21 cellular contexts compared by ENCODE assay signal in genomic region chr1:55311979-55312378, GRCh38.
A peak's percentile ranks its signal among the peaks of the same experiment; 100 is the strongest.
DNase-seq lines count a peak whose midpoint lies in the region; ATAC-seq, FAIRE-seq and TF ChIP-seq lines count a peak whose summit lies in the region.
"Had no signal": no experiment of that assay in that cellular context is flagged by ENCODE, and none has a peak within 500 bp of the region (broad histone marks: within the 10 kb centered on the region; RNA-seq: fewer than 3 reads in every experiment).

No MANE protein-coding gene starts in this region.

- no peaks in the 10 kb centered on the region for H3K79me2 ChIP-seq in fibroblast of lung (ENCODE audit: control insufficient read depth, insufficient read depth, low read length)

- ATAC-seq in RWPE2 (ENCODE audit: low read depth): no peak
- ATAC-seq in GM18502 (IDR thresholded peaks at IDR 0.05; ENCODE audit: poor library complexity, unreplicated experiment): no peak
- ATAC-seq: CD8-positive, alpha-beta T cell; K562 had no signal

- no peak for FAIRE-seq in frontal cortex (lab: Jason Lieb, UNC)
- FAIRE-seq: A204.1, D721Med, GM18507, H1, K562 had no signal

- no peaks in the 10 kb centered on the region for H3K9me3 Mint-ChIP-seq in osteocyte (ENCODE audit: unreplicated experiment)
- H3K9me3 Mint-ChIP-seq: CD14-positive monocyte; CD8-positive, alpha-beta T cell had no signal

- peak overlapping the region; percentile 35 for H3K27ac Mint-ChIP-seq in osteocyte (ENCODE audit: unreplicated experiment)
- H3K27ac Mint-ChIP-seq: CD14-positive monocyte; CD8-positive, alpha-beta T cell had no signal

- H4K20me1 ChIP-seq in fibroblast of lung (ENCODE audit: control insufficient read depth, extremely low read depth, insufficient read depth, low read length): no peaks in the 10 kb centered on the region

- H3K36me3 Mint-ChIP-seq in osteocyte (ENCODE audit: unreplicated experiment): no peaks in the 10 kb centered on the region
- H3K36me3 Mint-ChIP-seq: CD14-positive monocyte; CD8-positive, alpha-beta T cell had no signal

- intact Hi-C loops in ascending aorta (cut with DNase I): no loop called here

- H3K36me3 ChIP-seq in RWPE2 (ENCODE audit: low read depth) (no peaks in the 10 kb centered on the region), fibroblast of lung (ENCODE audit: control insufficient read depth, insufficient read depth, low read length) (no peaks in the 10 kb centered on the region), ascending aorta (no peaks in the 10 kb centered on the region)
- H3K36me3 ChIP-seq: HAP-1 had no signal

- H3K27ac ChIP-seq in RWPE2 (ENCODE audit: poor library complexity, severe bottlenecking): peak overlapping the region; percentile 77
- peak overlapping the region; percentile 93 for H3K27ac ChIP-seq in fibroblast of lung (ENCODE audit: insufficient read depth, low read length)
- H3K27ac ChIP-seq in ascending aorta: no peak overlapping the region
- H3K27ac ChIP-seq: HL-60 had no signal

- H3K4me3 ChIP-seq in RWPE2 (ENCODE audit: severe bottlenecking): no peak overlapping the region
- no peak overlapping the region for H3K4me3 ChIP-seq in fibroblast of lung (replicated peaks in 1 of 4; ENCODE audit: control extremely low read depth in 1 of 4, insufficient read depth in 1 of 4, low read depth in 3 of 4, low read length in 4 of 4)
- no peak overlapping the region for H3K4me3 ChIP-seq in ascending aorta
- H3K4me3 ChIP-seq: HAP-1, K562 had no signal

- H3K27me3 Mint-ChIP-seq in osteocyte (ENCODE audit: unreplicated experiment): peaks cover 2% of the 10 kb centered on the region

- DNase-seq in ELF-1 (ENCODE audit: low read depth, low spot score) (peak; percentile 21), RWPE2 (ENCODE audit: low spot score) (no peak), fibroblast of lung (ENCODE audit: low read depth in 2 of 2) (no peak), osteocyte (ENCODE audit: extremely low spot score, unreplicated experiment) (no peak), frontal cortex (ENCODE audit: low spot score in 2 of 2) (no peak), ascending aorta (ENCODE audit: low spot score in 2 of 2) (no peak)
- DNase-seq: CD8-positive, alpha-beta T cell; COR-L47; DMS153; DMS79 treated with DMSO at 0.1 percent for 48 hours; EL; GDM1 had no signal

- no peaks in the 10 kb centered on the region for H3K9me3 ChIP-seq in RWPE2 (ENCODE audit: severe bottlenecking)
- no peaks in the 10 kb centered on the region for H3K9me3 ChIP-seq in fibroblast of lung (ENCODE audit: control insufficient read depth, insufficient read depth, low read depth, low read length)
- no peaks in the 10 kb centered on the region for H3K9me3 ChIP-seq in ascending aorta
- H3K9me3 ChIP-seq: HAP-1 had no signal

- H3K27me3 ChIP-seq in RWPE2 (ENCODE audit: insufficient read depth, poor library complexity, severe bottlenecking): no peaks in the 10 kb centered on the region
- no peaks in the 10 kb centered on the region for H3K27me3 ChIP-seq in fibroblast of lung (ENCODE audit: control insufficient read depth, insufficient read depth, low read length)
- H3K27me3 ChIP-seq in ascending aorta: no peaks in the 10 kb centered on the region

- TF ChIP-seq CTCF in RWPE2 (IDR thresholded peaks at IDR 0.05; ENCODE audit: poor library complexity, severe bottlenecking) (no peak), fibroblast of lung (conservative IDR thresholded peaks at IDR 0.05 in 1 of 2, IDR thresholded peaks at IDR 0.05 in 1 of 2; ENCODE audit: low read depth in 1 of 2, low read length in 2 of 2) (no peak), osteocyte (IDR thresholded peaks at IDR 0.05) (no peak), ascending aorta (IDR thresholded peaks at IDR 0.05) (no peak)

- no peak overlapping the region for H3K9ac ChIP-seq in fibroblast of lung (ENCODE audit: insufficient read depth, low read length)

- no peak overlapping the region for H3K4me3 Mint-ChIP-seq in osteocyte (ENCODE audit: unreplicated experiment)
- H3K4me3 Mint-ChIP-seq: CD8-positive, alpha-beta T cell had no signal

- H3K4me1 ChIP-seq in RWPE2 (ENCODE audit: insufficient read depth, poor library complexity, severe bottlenecking) (peaks cover 12% of the 10 kb centered on the region), fibroblast of lung (ENCODE audit: control insufficient read depth, extremely low read depth, insufficient read depth, low read length) (peaks cover 23% of the 10 kb centered on the region), ascending aorta (no peaks in the 10 kb centered on the region)
- H3K4me1 ChIP-seq: HAP-1 had no signal

- peaks cover 22% of the 10 kb centered on the region for H3K4me1 Mint-ChIP-seq in osteocyte (ENCODE audit: unreplicated experiment)

- H2AFZ ChIP-seq in fibroblast of lung (ENCODE audit: low read length): no peak overlapping the region

- H3K4me2 ChIP-seq in fibroblast of lung (ENCODE audit: extremely low read depth, insufficient read depth, low read length): no peak overlapping the region

Comparison
In these comparisons a context has a peak if more than half of its experiments do, and no peak if none do; other contexts are left out.
1. H3K27ac ChIP-seq: peak in RWPE2 (single experiment) and fibroblast of lung (single experiment); none in ascending aorta (0 of 2).